18 cellular contexts compared by ENCODE assay signal in genomic region chr6:108844135-108844534, GRCh38.
"Had no signal": no experiment of that assay in that cellular context is flagged by ENCODE, and none has a peak within 500 bp of the region (broad histone marks: within the 10 kb centered on the region; RNA-seq: fewer than 3 reads in every experiment).

No MANE protein-coding gene starts in this region.

- ATAC-seq: esophagus mucosa, gastrocnemius medialis, lower lobe of right lung, natural killer cell, pancreas, right cardiac atrium had no signal

- H3K36me3 ChIP-seq: gastrocnemius medialis, left ventricle myocardium inferior, lower lobe of right lung, pancreas had no signal

- H3K27me3 ChIP-seq: gastrocnemius medialis, pancreas had no signal

- H3K9me3 Mint-ChIP-seq: memory B cell, mesothelial cell of epicardium, natural killer cell, neural crest cell had no signal

- H3K4me2 ChIP-seq: smooth muscle cell had no signal

- DNase-seq: effector memory CD4-positive, alpha-beta T cell; gastrocnemius medialis; islet precursor cell; left ventricle myocardium inferior; lower lobe of right lung; natural killer cell; nucleus accumbens; pancreas; right cardiac atrium; stimulated activated CD4-positive, alpha-beta T cell treated with anti-CD3 and anti-CD28 coated beads, Interleukin-2, amount 100 ng/mL, for 48 hours; stimulated activated naive CD4-positive, alpha-beta T cell treated with Interleukin-2 at 50 U/mL for 16 hours; trophoblast cell had no signal

- H3K27ac Mint-ChIP-seq: memory B cell, mesothelial cell of epicardium, natural killer cell, progenitor cell of endocrine pancreas had no signal

- H3K27ac ChIP-seq: gastrocnemius medialis, left ventricle myocardium inferior, lower lobe of right lung, pancreas had no signal

- H3K4me3 Mint-ChIP-seq: memory B cell, mesothelial cell of epicardium, natural killer cell, neural crest cell had no signal

- H3K36me3 Mint-ChIP-seq: memory B cell, mesothelial cell of epicardium, natural killer cell had no signal

- H3K4me3 ChIP-seq: gastrocnemius medialis, left ventricle myocardium inferior, lower lobe of right lung, pancreas, smooth muscle cell had no signal
